25 cellular contexts compared by ENCODE assay signal in the genomic region with DNA sequence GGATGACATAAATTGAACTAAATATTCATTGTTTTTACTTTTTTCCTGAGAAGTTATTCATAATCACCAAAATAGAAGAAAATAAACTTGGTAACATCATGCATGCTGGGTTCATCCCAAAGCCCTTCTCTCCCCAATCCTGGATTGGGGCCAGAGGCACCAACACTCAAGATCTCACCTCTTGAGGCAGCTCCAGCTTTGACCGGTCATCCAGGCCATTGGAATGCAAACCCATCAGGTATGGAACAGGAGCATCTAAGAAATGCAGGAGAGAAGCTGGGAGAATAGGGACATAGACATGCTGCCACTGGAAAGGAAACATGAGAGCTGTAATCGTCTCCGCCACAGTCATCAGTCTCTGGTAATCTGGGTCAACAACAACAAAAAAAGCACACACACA.
DNase-seq lines count a peak whose midpoint lies in the region; ATAC-seq and TF ChIP-seq lines count a peak whose summit lies in the region.
"Had no signal": no experiment of that assay in that cellular context is flagged by ENCODE, and none has a peak within 500 bp of the region (broad histone marks: within the 10 kb centered on the region; RNA-seq: fewer than 3 reads in every experiment).

No MANE protein-coding gene starts in this region.

- peaks cover 72% of the 10 kb centered on the region for H3K36me3 Mint-ChIP-seq in endodermal cell (ENCODE audit: low read depth)

- ATAC-seq in HG03175 (IDR thresholded peaks at IDR 0.05; ENCODE audit: unreplicated experiment) (no peak), HG03354 (IDR thresholded peaks at IDR 0.05; ENCODE audit: poor library complexity, severe bottlenecking, unreplicated experiment) (no peak)
- ATAC-seq: CD8-positive, alpha-beta T cell; GM12878 had no signal

- no peak overlapping the region for H3K4me2 ChIP-seq in osteoblast (ENCODE audit: insufficient read depth, low read length)
- H3K4me2 ChIP-seq: BLaER1 treated with 17β-estradiol and CSF1 and Interleukin-3, amounts not matched to agents 10 nM and 100 nM had no signal

- no peak for TF ChIP-seq EP300 in esophagus muscularis mucosa (IDR thresholded peaks at IDR 0.05)

- no peaks in the 10 kb centered on the region for H3K4me1 Mint-ChIP-seq in endodermal cell
- H3K4me1 Mint-ChIP-seq: B cell had no signal

- H3K9me3 ChIP-seq in endodermal cell (ENCODE audit: control insufficient read depth, low read length): peaks cover 48% of the 10 kb centered on the region
- H3K9me3 ChIP-seq in esophagus muscularis mucosa: no peaks in the 10 kb centered on the region
- H3K9me3 ChIP-seq in osteoblast (ENCODE audit: low read depth, low read length): no peaks in the 10 kb centered on the region
- no peaks in the 10 kb centered on the region for H3K9me3 ChIP-seq in thyroid gland

- peaks cover 78% of the 10 kb centered on the region for H3K36me3 ChIP-seq in endodermal cell (ENCODE audit: control insufficient read depth, insufficient read depth, low read length)
- H3K36me3 ChIP-seq in esophagus muscularis mucosa: peaks cover 6 to 50% (median 26%) of the 10 kb centered on the region in 4 donors
- H3K36me3 ChIP-seq in osteoblast (ENCODE audit: insufficient read depth, low read length): peaks cover 25% of the 10 kb centered on the region
- peaks cover 0 to 4% of the 10 kb centered on the region in 2 donors for H3K36me3 ChIP-seq in thyroid gland

- no peaks in the 10 kb centered on the region for H3K27me3 ChIP-seq in endodermal cell (ENCODE audit: control insufficient read depth, insufficient read depth, low read length, poor library complexity, severe bottlenecking)
- no peaks in the 10 kb centered on the region for H3K27me3 ChIP-seq in esophagus muscularis mucosa
- no peaks in the 10 kb centered on the region for H3K27me3 ChIP-seq in osteoblast (ENCODE audit: insufficient read depth, low read length)
- H3K27me3 ChIP-seq in thyroid gland: no peaks in the 10 kb centered on the region
- H3K27me3 ChIP-seq: BLaER1 treated with 17β-estradiol and CSF1 and Interleukin-3, amounts not matched to agents 10 nM and 100 nM had no signal

- H3K9me3 Mint-ChIP-seq in endodermal cell: peaks cover 42% of the 10 kb centered on the region
- H3K9me3 Mint-ChIP-seq: CD4-positive, alpha-beta T cell; CD8-positive, alpha-beta T cell had no signal

- no peak overlapping the region for H3K9ac ChIP-seq in endodermal cell (ENCODE audit: extremely low read depth, low read length, poor library complexity, severe bottlenecking)
- H3K9ac ChIP-seq: BLaER1 treated with 17β-estradiol and CSF1 and Interleukin-3, amounts not matched to agents 10 nM and 100 nM had no signal

- H3K27me3 Mint-ChIP-seq in endodermal cell (ENCODE audit: insufficient read depth): no peaks in the 10 kb centered on the region
- H3K27me3 Mint-ChIP-seq: B cell; CD4-positive, alpha-beta T cell had no signal

- H3K4me3 Mint-ChIP-seq in endodermal cell: no peak overlapping the region
- H3K4me3 Mint-ChIP-seq: B cell; CD4-positive, alpha-beta T cell; CD8-positive, alpha-beta T cell had no signal

- H3K27ac ChIP-seq in endodermal cell (ENCODE audit: low read depth, low read length) (no peak overlapping the region), esophagus muscularis mucosa (replicated peaks in 1 of 4) (no peak overlapping the region), osteoblast (ENCODE audit: low read depth, low read length) (no peak overlapping the region), thyroid gland (no peak overlapping the region)
- H3K27ac ChIP-seq: BLaER1 treated with 17β-estradiol and CSF1 and Interleukin-3, amounts not matched to agents 10 nM and 100 nM; C4-2B had no signal

- DNase-seq in endodermal cell: no peak
- peak; percentile 57 for DNase-seq in esophagus muscularis mucosa (ENCODE audit: extremely low spot score)
- DNase-seq in osteoblast (ENCODE audit: insufficient read length, low spot score, missing footprints): peak; percentile 23
- peak; percentile 58 to 73 for DNase-seq in thyroid gland
- DNase-seq in COLO668 (lab: John Stamatoyannopoulos, UW; ENCODE audit: unreplicated experiment): no peak
- DNase-seq in activated CD8-positive, alpha-beta memory T cell treated with anti-CD3 and anti-CD28 coated beads for 24 hours: no peak
- DNase-seq: 8988T; ACHN; AML-193; CD4-positive, alpha-beta T cell; CD8-positive, alpha-beta T cell; COR-L47; DMS 273 treated with DMSO at 0.1 percent for 48 hours; DMS153; DMS53; DMS79; DND-41; EL; GDM1 had no signal

- no peak for TF ChIP-seq POLR2A in esophagus muscularis mucosa (IDR thresholded peaks at IDR 0.05; ENCODE audit: low read depth)
- no peak for TF ChIP-seq POLR2A in thyroid gland (IDR thresholded peaks at IDR 0.05)

- peaks cover 6% of the 10 kb centered on the region for H4K20me1 ChIP-seq in osteoblast (ENCODE audit: insufficient read depth, low read length)

- H3K27ac Mint-ChIP-seq in endodermal cell: peak overlapping the region; percentile 31
- H3K27ac Mint-ChIP-seq: B cell; CD4-positive, alpha-beta T cell; CD8-positive, alpha-beta T cell had no signal

- TF ChIP-seq CTCF in endodermal cell (conservative IDR thresholded peaks at IDR 0.05) (no peak), esophagus muscularis mucosa (IDR thresholded peaks at IDR 0.05) (no peak), osteoblast (IDR thresholded peaks at IDR 0.05; ENCODE audit: extremely low read depth, low read depth, low read length) (no peak), thyroid gland (IDR thresholded peaks at IDR 0.05) (no peak)

- peaks cover 39% of the 10 kb centered on the region for H3K79me2 ChIP-seq in osteoblast (ENCODE audit: insufficient read depth, low read length)

- no peaks in the 10 kb centered on the region for H3K4me1 ChIP-seq in endodermal cell (ENCODE audit: control insufficient read depth, insufficient read depth, low read length)
- no peaks in the 10 kb centered on the region for H3K4me1 ChIP-seq in esophagus muscularis mucosa
- peaks cover 7% of the 10 kb centered on the region for H3K4me1 ChIP-seq in osteoblast (ENCODE audit: insufficient read depth, low read length)
- H3K4me1 ChIP-seq in thyroid gland: peaks cover 0 to 6% of the 10 kb centered on the region in 2 donors
- H3K4me1 ChIP-seq: BLaER1 treated with 17β-estradiol and CSF1 and Interleukin-3, amounts not matched to agents 10 nM and 100 nM had no signal

- intact Hi-C loops in esophagus muscularis mucosa (cut with DNase I) (no loop called here), thyroid gland (cut with DNase I) (no loop called here)

- H2AFZ ChIP-seq in osteoblast (ENCODE audit: low read length): no peak overlapping the region

- WGBS in endodermal cell (ENCODE audit: insufficient coverage in 1 of 2, insufficient read length in 1 of 2), 2 experiments: 94% methylated on average over 2 to 3 of the region's 3 CpGs
- 88% methylated on average over 3 of the region's 3 CpGs for WGBS in esophagus muscularis mucosa
- WGBS in thyroid gland, 2 donors: 49 to 66% methylated on average over 3 of the region's 3 CpGs

- H3K4me3 ChIP-seq in endodermal cell (ENCODE audit: low read length) (no peak overlapping the region), esophagus muscularis mucosa (no peak overlapping the region), osteoblast (ENCODE audit: insufficient read depth, low read length) (no peak overlapping the region), thyroid gland (replicated peaks in 1 of 3) (no peak overlapping the region)
- H3K4me3 ChIP-seq: BLaER1 treated with 17β-estradiol and CSF1 and Interleukin-3, amounts not matched to agents 10 nM and 100 nM; GM12878 had no signal

Comparison
In these comparisons a context has a peak if more than half of its experiments do, and no peak if none do; other contexts are left out.
1. DNase-seq: peak in esophagus muscularis mucosa (single experiment), osteoblast (single experiment) and thyroid gland (2 of 2); none in endodermal cell (single experiment), COLO668 (single experiment) and activated CD8-positive, alpha-beta memory T cell treated with anti-CD3 and anti-CD28 coated beads for 24 hours (single experiment).